ENCODE assay signal across 1 cellular context in the genomic region with DNA sequence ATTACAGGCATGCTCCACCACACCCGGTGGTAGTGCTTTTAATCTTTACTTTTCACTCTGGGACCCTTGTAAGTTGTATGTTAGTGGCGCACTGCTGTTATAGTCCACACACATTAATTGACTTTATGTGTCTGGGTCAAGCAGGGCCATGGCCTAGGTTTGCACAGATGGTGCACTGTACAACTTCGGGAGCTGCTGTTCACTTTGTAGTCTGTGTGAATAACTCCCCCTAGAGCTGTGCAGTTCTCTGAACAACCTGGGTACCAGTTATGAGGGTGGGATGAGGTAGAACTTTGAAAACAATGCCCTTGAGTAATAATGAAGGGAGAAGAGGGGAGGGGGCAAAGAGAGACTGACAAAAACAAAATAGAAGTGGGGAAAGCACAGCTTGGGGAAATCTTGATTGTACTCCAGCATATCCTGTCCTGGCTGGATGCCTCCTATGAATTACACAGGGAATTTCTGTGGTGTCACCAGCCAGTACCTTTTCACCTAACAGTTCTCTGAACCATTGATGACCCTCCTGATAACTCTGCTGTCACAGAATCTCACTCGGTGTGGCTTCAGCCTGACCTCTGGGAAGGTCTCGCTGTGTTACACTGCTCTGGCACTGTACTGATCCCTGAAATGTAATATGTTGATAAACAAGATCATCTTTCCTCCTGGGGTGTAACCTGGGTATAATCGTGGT.
A peak's percentile ranks its signal among the peaks of the same experiment; 100 is the strongest.
TF ChIP-seq lines count a peak whose summit lies in the region.

No MANE protein-coding gene starts in this region.

TF ChIP-seq in K562, 482 proteins besides CTCF, POLR2A, EP300 and RAD21 (continued from another document):
- TF ChIP-seq DDX20 (tag; IDR thresholded peaks at IDR 0.05; ENCODE audit: low read depth) (no peak), SMARCA4 (IDR thresholded peaks at IDR 0.05) (no peak), DIDO1 (tag; IDR thresholded peaks at IDR 0.05; ENCODE audit: low read depth) (no peak), ZNF584 (CRISPR knock-in tag; IDR thresholded peaks at IDR 0.05; ENCODE audit: low read depth) (no peak), MED1 (CRISPR knock-in tag; IDR thresholded peaks at IDR 0.05; ENCODE audit: borderline replicate concordance) (no peak), POLR2G (IDR thresholded peaks at IDR 0.05; ENCODE audit: low read depth, low read length) (no peak), MTF1 (CRISPR knock-in tag; IDR thresholded peaks at IDR 0.05; ENCODE audit: borderline replicate concordance) (no peak), SAFB2 (IDR thresholded peaks at IDR 0.05; ENCODE audit: borderline replicate concordance, low read depth, low read length, severe bottlenecking) (no peak), DPF2 (IDR thresholded peaks at IDR 0.05) (0 out of 2 replicates have a peak, but pooled peaks have one; percentile 12), ZEB2 (IDR thresholded peaks at IDR 0.05) (peak; percentile 55; the same call in 1 of the 2 replicates), ZNF140 (CRISPR knock-in tag; IDR thresholded peaks at IDR 0.05) (no peak), ESRRB (CRISPR knock-in tag; IDR thresholded peaks at IDR 0.05; ENCODE audit: borderline replicate concordance) (no peak), BRD4 (IDR thresholded peaks at IDR 0.05) (0 out of 2 replicates have a peak, but pooled peaks have one; percentile 1), NR2C1 (IDR thresholded peaks at IDR 0.05) (no peak), NR2C1 (tag; IDR thresholded peaks at IDR 0.05) (peak; percentile 34; the same call in 1 of the 2 replicates)
- TF ChIP-seq, protein P1, sequence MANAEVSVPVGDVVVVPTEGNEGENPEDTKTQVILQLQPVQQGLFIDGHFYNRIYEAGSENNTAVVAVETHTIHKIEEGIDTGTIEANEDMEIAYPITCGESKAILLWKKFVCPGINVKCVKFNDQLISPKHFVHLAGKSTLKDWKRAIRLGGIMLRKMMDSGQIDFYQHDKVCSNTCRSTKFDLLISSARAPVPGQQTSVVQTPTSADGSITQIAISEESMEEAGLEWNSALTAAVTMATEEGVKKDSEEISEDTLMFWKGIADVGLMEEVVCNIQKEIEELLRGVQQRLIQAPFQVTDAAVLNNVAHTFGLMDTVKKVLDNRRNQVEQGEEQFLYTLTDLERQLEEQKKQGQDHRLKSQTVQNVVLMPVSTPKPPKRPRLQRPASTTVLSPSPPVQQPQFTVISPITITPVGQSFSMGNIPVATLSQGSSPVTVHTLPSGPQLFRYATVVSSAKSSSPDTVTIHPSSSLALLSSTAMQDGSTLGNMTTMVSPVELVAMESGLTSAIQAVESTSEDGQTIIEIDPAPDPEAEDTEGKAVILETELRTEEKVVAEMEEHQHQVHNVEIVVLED (CRISPR knock-in tag; IDR thresholded peaks at IDR 0.05): no peak
- TF ChIP-seq, protein P2, sequence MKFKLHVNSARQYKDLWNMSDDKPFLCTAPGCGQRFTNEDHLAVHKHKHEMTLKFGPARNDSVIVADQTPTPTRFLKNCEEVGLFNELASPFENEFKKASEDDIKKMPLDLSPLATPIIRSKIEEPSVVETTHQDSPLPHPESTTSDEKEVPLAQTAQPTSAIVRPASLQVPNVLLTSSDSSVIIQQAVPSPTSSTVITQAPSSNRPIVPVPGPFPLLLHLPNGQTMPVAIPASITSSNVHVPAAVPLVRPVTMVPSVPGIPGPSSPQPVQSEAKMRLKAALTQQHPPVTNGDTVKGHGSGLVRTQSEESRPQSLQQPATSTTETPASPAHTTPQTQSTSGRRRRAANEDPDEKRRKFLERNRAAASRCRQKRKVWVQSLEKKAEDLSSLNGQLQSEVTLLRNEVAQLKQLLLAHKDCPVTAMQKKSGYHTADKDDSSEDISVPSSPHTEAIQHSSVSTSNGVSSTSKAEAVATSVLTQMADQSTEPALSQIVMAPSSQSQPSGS (CRISPR knock-in tag; IDR thresholded peaks at IDR 0.05): no peak
